Comparison of ENCODE assay signal across 8 cellular contexts in genomic region chr11:57712256-57713150, GRCh38. TPM values are rescaled to one million over a fixed set of nuclear protein-coding genes. Genes with fewer than 3 reads are reported as not detected.
DNase-seq lines count a peak whose midpoint lies in the region; ATAC-seq and TF ChIP-seq lines count a peak whose summit lies in the region.

TSS of gene TMX2 (plus strand) at chr11:57712593. CDS start at chr11:57712619, 26 bp downstream.

- WGBS in tibial nerve, 2 donors, result 0% methylated on average over 41 to 53 of the region's 53 CpGs

- peaks cover 31% of the 10 kb centered on the region for H3K79me2 ChIP-seq in parathyroid adenoma

- peak within 1 kb of the TSS; percentile 90 for H3K27ac ChIP-seq in cardiac muscle cell
- H3K27ac ChIP-seq in parathyroid adenoma, result peak within 1 kb of the TSS; percentile 86
- peak within 1 kb of the TSS; percentile 70 to 94 (median 88) for H3K27ac ChIP-seq in tibial nerve

- DNase-seq in NCI-H1436 (lab: John Stamatoyannopoulos, UW) (peak; percentile 98), T follicular helper cell (ENCODE audit: low read depth) (peak; percentile 83), adipocyte (ENCODE audit: low read depth) (peak; percentile 99), cardiac muscle cell (ENCODE audit: low read depth in 1 of 2, low spot score in 1 of 2) (peak; percentile 97 to 99), tibial nerve (ENCODE audit: low spot score in 2 of 2) (peak; percentile 82 to 92)

- peak within 1 kb of the TSS; percentile 85 for H2AFZ ChIP-seq in parathyroid adenoma

- H3K27me3 ChIP-seq in adipocyte (replicated peaks; ENCODE audit: control insufficient read depth, insufficient read depth, low read length) (no peaks in the 10 kb centered on the region), cardiac muscle cell (no peaks in the 10 kb centered on the region), parathyroid adenoma (ENCODE audit: control insufficient read depth, insufficient read depth, low read length) (no peaks in the 10 kb centered on the region), tibial nerve (no peaks in the 10 kb centered on the region)

- no peaks in the 10 kb centered on the region for H3K9me3 ChIP-seq in adipocyte (ENCODE audit: control insufficient read depth, low read length)
- H3K9me3 ChIP-seq in cardiac muscle cell (ENCODE audit: low read depth), result no peaks in the 10 kb centered on the region
- H3K9me3 ChIP-seq in parathyroid adenoma (ENCODE audit: control insufficient read depth, low read length), result no peaks in the 10 kb centered on the region
- H3K9me3 ChIP-seq in tibial nerve, result no peaks in the 10 kb centered on the region

- ATAC-seq in HG02798 (IDR thresholded peaks at IDR 0.05; ENCODE audit: poor library complexity, unreplicated experiment), result peak; percentile 96

- peaks cover 23% of the 10 kb centered on the region for H3K4me1 ChIP-seq in adipocyte (ENCODE audit: control insufficient read depth, insufficient read depth, low read length)
- H3K4me1 ChIP-seq in cardiac muscle cell (ENCODE audit: low read depth), result peaks cover 15% of the 10 kb centered on the region
- H3K4me1 ChIP-seq in parathyroid adenoma, result peaks cover 6% of the 10 kb centered on the region
- H3K4me1 ChIP-seq in tibial nerve, result peaks cover 0 to 45% (median 14%) of the 10 kb centered on the region in 4 donors

- H3K9ac ChIP-seq in adipocyte (ENCODE audit: low read length) (peak within 1 kb of the TSS; percentile 98), parathyroid adenoma (peak within 1 kb of the TSS; percentile 21)

- peak within 1 kb of the TSS; percentile 73 for H3K4me2 ChIP-seq in parathyroid adenoma (ENCODE audit: low read length)

- H3K36me3 ChIP-seq in adipocyte (ENCODE audit: control insufficient read depth, insufficient read depth, low read length, severe bottlenecking), result no peaks in the 10 kb centered on the region
- no peaks in the 10 kb centered on the region for H3K36me3 ChIP-seq in cardiac muscle cell
- H3K36me3 ChIP-seq in parathyroid adenoma (ENCODE audit: control insufficient read depth, insufficient read depth, low read length), result no peaks in the 10 kb centered on the region
- no peaks in the 10 kb centered on the region for H3K36me3 ChIP-seq in tibial nerve

- TF ChIP-seq CTCF in GM12875 (IDR thresholded peaks at IDR 0.05; ENCODE audit: borderline replicate concordance, insufficient read depth, low read depth, low read length) (no peak), cardiac muscle cell (IDR thresholded peaks at IDR 0.05; ENCODE audit: low read depth, low read length) (no peak), parathyroid adenoma (IDR thresholded peaks at IDR 0.05) (no peak), tibial nerve (IDR thresholded peaks at IDR 0.05) (peak in 1 of 5 experiments; percentile 45)

- TF ChIP-seq POLR2A in tibial nerve (IDR thresholded peaks at IDR 0.05), result peak in 1 of 2 donors; percentile 38

- peak; percentile 73 to 80 for TF ChIP-seq EP300 in tibial nerve (IDR thresholded peaks at IDR 0.05)

- H3K4me3 ChIP-seq in GM12875 (ENCODE audit: low read depth, low read length) (peak within 1 kb of the TSS; percentile 80), adipocyte (ENCODE audit: low read length) (peak within 1 kb of the TSS; percentile 99), cardiac muscle cell (peak within 1 kb of the TSS; percentile 68), parathyroid adenoma (ENCODE audit: low read depth, low read length) (peak within 1 kb of the TSS; percentile 94), tibial nerve (peak within 1 kb of the TSS; percentile 85 to 95 (median 90))

RNA-seq across cellular contexts. Expression of gene TMX2, which starts in this region (rescaled TPM):
- total RNA-seq in cardiac muscle cell, result 49.6 and 95.3 TPM in 2 replicates
- 113 and 140 TPM in 2 replicates for polyA plus RNA-seq in cardiac muscle cell
- total RNA-seq in tibial nerve, result 10 to 100 TPM; 54.3 to 89.4 (median 71.7) TPM

Comparison
In these comparisons a context has a peak if more than half of its experiments do, and no peak if none do; other contexts are left out.
1. Peak in every context shown above with its lines: DNase-seq, ATAC-seq, H3K4me3 ChIP-seq and H3K27ac ChIP-seq.